Comparison of ENCODE assay signal across 8 cellular contexts in genomic region chrX:30654386-30654785, GRCh38. TPM values are rescaled to one million over a fixed set of nuclear protein-coding genes. Genes with fewer than 3 reads are reported as not detected.
DNase-seq lines count a peak whose midpoint lies in the region; ATAC-seq and TF ChIP-seq lines count a peak whose summit lies in the region.
"Not testable (repeated sequence)": the region's sequence is repeated elsewhere in the genome, so short reads cannot be mapped to it uniquely, and the experiment has no call there.

No MANE protein-coding gene starts in this region.

- peaks cover 16% of the 10 kb centered on the region for H3K4me1 ChIP-seq in HAP-1
- peaks cover 15% of the 10 kb centered on the region for H3K4me1 ChIP-seq in RWPE2 (ENCODE audit: insufficient read depth, poor library complexity, severe bottlenecking)
- not testable (repeated sequence) for H3K4me1 ChIP-seq in left ventricle myocardium inferior
- H3K4me1 ChIP-seq in spleen = peaks cover 0 to 39% (median 9%) of the 10 kb centered on the region in 6 donors

- not testable (repeated sequence) for TF ChIP-seq POLR2A in spleen (IDR thresholded peaks at IDR 0.05)

- H3K36me3 ChIP-seq in HAP-1 (replicated peaks); RWPE2 (ENCODE audit: low read depth); left ventricle myocardium inferior; spleen: not testable (repeated sequence)

- peak overlapping the region; percentile 90 for H3K27ac Mint-ChIP-seq in activated T-cell treated with anti-CD3 and anti-CD28 coated beads, Interleukin-2, amount 50 U/mL, for 24 hours
- peak overlapping the region; percentile 72 for H3K27ac Mint-ChIP-seq in central memory CD8-positive, alpha-beta T cell (ENCODE audit: low read depth)
- H3K27ac Mint-ChIP-seq in naive thymus-derived CD8-positive, alpha-beta T cell = peak overlapping the region in 2 of 10 donors; percentile 53 to 78

- not testable (repeated sequence) for H3K27ac ChIP-seq in RWPE2 (ENCODE audit: poor library complexity, severe bottlenecking)
- H3K27ac ChIP-seq in left ventricle myocardium inferior (replicated peaks) (peak overlapping the region; percentile 84), spleen (peak overlapping the region in 6 of 8 donors; percentile 76 to 94 (median 88))

- in situ Hi-C loops in HAP-1 (cut with MboI; ENCODE audit: low sequenced_read_pairs) = not testable (repeated sequence)

- intact Hi-C loops in left ventricle myocardium inferior (cut with micrococcal nuclease) = not testable (repeated sequence)
- intact Hi-C loops in spleen (cut with DNase I; ENCODE audit: low total_unique reads) = loop anchor here (10.0 kb wide), 1 partner anchor 230 kb away; the partner anchor contains the start of gene TAB3

- not testable (repeated sequence) for H3K27me3 ChIP-seq in HAP-1 (ENCODE audit: low read depth); RWPE2 (ENCODE audit: insufficient read depth, poor library complexity, severe bottlenecking); left ventricle myocardium inferior (ENCODE audit: low read depth); spleen (replicated peaks in 1 of 7)

- POLR2A ChIA-PET in naive thymus-derived CD8-positive, alpha-beta T cell (lab: Charles Lee) = interaction anchor here (0.7 kb wide), 1 partner anchor 234 kb away, joined by 3 read pairs; no protein-coding TSS in a partner anchor

- H3K4me3 ChIP-seq in AG10803 (ENCODE audit: low read length) = peak overlapping the region; percentile 73
- H3K4me3 ChIP-seq in HAP-1 = peak overlapping the region; percentile 72
- H3K4me3 ChIP-seq in RWPE2 (ENCODE audit: severe bottlenecking) = peak overlapping the region; percentile 55
- peak overlapping the region; percentile 76 for H3K4me3 ChIP-seq in left ventricle myocardium inferior
- peak overlapping the region in 5 of 8 donors; percentile 58 to 85 (median 69) for H3K4me3 ChIP-seq in spleen

- 86 to 96% (median 90%) methylated on average over 13 of the region's 13 CpGs for WGBS in spleen, 5 donors

- not testable (repeated sequence) for H3K9me3 Mint-ChIP-seq in activated T-cell treated with anti-CD3 and anti-CD28 coated beads, Interleukin-2, amount 50 U/mL, for 24 hours; central memory CD8-positive, alpha-beta T cell; naive thymus-derived CD8-positive, alpha-beta T cell

- H3K36me3 Mint-ChIP-seq in activated T-cell treated with anti-CD3 and anti-CD28 coated beads, Interleukin-2, amount 50 U/mL, for 24 hours (ENCODE audit: low read depth) = peaks cover 31% of the 10 kb centered on the region
- H3K36me3 Mint-ChIP-seq in central memory CD8-positive, alpha-beta T cell (ENCODE audit: insufficient read depth); naive thymus-derived CD8-positive, alpha-beta T cell: not testable (repeated sequence)

- not testable (repeated sequence) for H3K9me3 ChIP-seq in HAP-1; RWPE2 (ENCODE audit: severe bottlenecking); left ventricle myocardium inferior (replicated peaks); spleen

- DNase-seq in AG10803 (ENCODE audit: low read depth); RWPE2 (ENCODE audit: low spot score); activated T-cell treated with anti-CD3 and anti-CD28 coated beads, Interleukin-2, amount 50 U/mL, for 24 hours; central memory CD8-positive, alpha-beta T cell (ENCODE audit: low spot score in 2 of 2); left ventricle myocardium inferior; naive thymus-derived CD8-positive, alpha-beta T cell; spleen: not testable (repeated sequence)
- DNase-seq in HAP-1 (ENCODE audit: low spot score in 2 of 2) = peak in 1 of 2 experiments; percentile 10

- H3K4me1 Mint-ChIP-seq in activated T-cell treated with anti-CD3 and anti-CD28 coated beads, Interleukin-2, amount 50 U/mL, for 24 hours (ENCODE audit: low read depth) = peaks cover 66% of the 10 kb centered on the region
- peaks cover 15% of the 10 kb centered on the region for H3K4me1 Mint-ChIP-seq in central memory CD8-positive, alpha-beta T cell
- H3K4me1 Mint-ChIP-seq in naive thymus-derived CD8-positive, alpha-beta T cell = peaks cover 3 to 46% (median 14%) of the 10 kb centered on the region in 4 donors

- ATAC-seq in RWPE2 (ENCODE audit: low read depth); central memory CD8-positive, alpha-beta T cell (replicated peaks; ENCODE audit: extremely low read depth, poor library complexity, severe bottlenecking); naive thymus-derived CD8-positive, alpha-beta T cell: not testable (repeated sequence)

- H3K4me3 Mint-ChIP-seq in activated T-cell treated with anti-CD3 and anti-CD28 coated beads, Interleukin-2, amount 50 U/mL, for 24 hours = peak overlapping the region; percentile 86
- H3K4me3 Mint-ChIP-seq in central memory CD8-positive, alpha-beta T cell = peak overlapping the region; percentile 84
- H3K4me3 Mint-ChIP-seq in naive thymus-derived CD8-positive, alpha-beta T cell = peak overlapping the region in 9 of 10 donors; percentile 6 to 98 (median 90)

- TF ChIP-seq CTCF in AG10803 (conservative IDR thresholded peaks at IDR 0.05; ENCODE audit: low read length); RWPE2 (IDR thresholded peaks at IDR 0.05; ENCODE audit: poor library complexity, severe bottlenecking); left ventricle myocardium inferior (IDR thresholded peaks at IDR 0.05; ENCODE audit: borderline replicate concordance); spleen (IDR thresholded peaks at IDR 0.05 in 8 of 11, conservative IDR thresholded peaks at IDR 0.05 in 3 of 11): not testable (repeated sequence)

- not testable (repeated sequence) for H3K27me3 Mint-ChIP-seq in activated T-cell treated with anti-CD3 and anti-CD28 coated beads, Interleukin-2, amount 50 U/mL, for 24 hours; central memory CD8-positive, alpha-beta T cell; naive thymus-derived CD8-positive, alpha-beta T cell

RNA-seq across cellular contexts. Expression of gene GK, which starts 1.2 kb away (rescaled TPM):
- 12.3 TPM for total RNA-seq in left ventricle myocardium inferior
- 1 to 10 TPM; 3.6 to 4.5 TPM for total RNA-seq in naive thymus-derived CD8-positive, alpha-beta T cell
- 1 to 10 TPM; 2.0 to 3.4 (median 3.3) TPM for polyA plus RNA-seq in naive thymus-derived CD8-positive, alpha-beta T cell
- 10 to 100 TPM; 11.3 to 55.4 (median 22.2) TPM for total RNA-seq in spleen
- 1 to 10 TPM; 3.5 to 5.8 (median 5.0) TPM for polyA plus RNA-seq in spleen
